ENCODE assay signal across 12 cellular contexts in the genomic region with DNA sequence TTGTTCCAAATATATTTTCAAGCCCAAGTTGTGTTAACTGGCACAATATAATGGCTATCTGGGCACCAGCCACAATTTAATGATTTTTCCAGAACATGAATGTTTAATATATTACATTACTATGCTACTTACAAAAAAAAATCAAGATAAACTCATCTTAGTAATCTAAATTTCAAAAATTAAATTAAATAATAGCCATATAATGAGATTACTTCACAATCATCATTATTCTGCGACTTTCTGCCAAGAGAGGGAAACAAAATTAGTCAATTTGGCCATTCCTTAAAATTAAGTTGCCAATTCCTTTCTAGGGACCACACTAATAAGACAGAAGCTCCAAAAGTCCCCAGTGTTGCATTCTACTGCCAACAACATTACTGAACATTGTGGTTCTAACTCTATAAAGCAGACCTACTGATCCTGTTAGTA. TPM values are rescaled to one million over a fixed set of nuclear protein-coding genes. Genes with fewer than 3 reads are reported as not detected.
DNase-seq lines count a peak whose midpoint lies in the region; ATAC-seq and TF ChIP-seq lines count a peak whose summit lies in the region.
"Had no signal": no experiment of that assay in that cellular context is flagged by ENCODE, and none has a peak within 500 bp of the region (broad histone marks: within the 10 kb centered on the region; RNA-seq: fewer than 3 reads in every experiment).

No MANE protein-coding gene starts in this region.

- no peak for DNase-seq in stimulated activated naive CD8-positive, alpha-beta T cell treated with anti-CD3 and anti-CD28 coated beads, Interleukin-15, Interleukin-2, amounts not matched to agents 100 U/mL and 50 U/mL, for 24 hours
- DNase-seq in activated naive CD8-positive, alpha-beta T cell treated with anti-CD3 and anti-CD28 coated beads, Interleukin-2, amount 10 ng/mL, durations not matched to agents 7 days and 5 days, result no peak
- no peak for DNase-seq in psoas muscle
- no peak for DNase-seq in NCI-H1436 (lab: John Stamatoyannopoulos, UW)
- DNase-seq in NCI-H226, result no peak
- DNase-seq: activated CD4-positive, alpha-beta T cell treated with anti-CD3 and anti-CD28 coated beads, Interleukin-2, amount 50 U/mL, for 48 hours; lower lobe of right lung; NCI-H1694; retina had no signal

- H3K27ac Mint-ChIP-seq in stimulated activated naive CD8-positive, alpha-beta T cell treated with anti-CD3 and anti-CD28 coated beads, Interleukin-15, Interleukin-2, amounts not matched to agents 100 ng/mL and 50 ng/mL, for 24 hours, result peak overlapping the region; percentile 43
- peak overlapping the region; percentile 25 for H3K27ac Mint-ChIP-seq in activated naive CD8-positive, alpha-beta T cell treated with anti-CD3 and anti-CD28 coated beads, Interleukin-2, amount 10 ng/mL, durations not matched to agents 7 days and 5 days

- H3K9me3 ChIP-seq in mesodermal cell (ENCODE audit: control insufficient read depth, low read length) (no peaks in the 10 kb centered on the region), psoas muscle (no peaks in the 10 kb centered on the region)
- H3K9me3 ChIP-seq: lower lobe of right lung, suprapubic skin had no signal

- H3K36me3 Mint-ChIP-seq in stimulated activated naive CD8-positive, alpha-beta T cell treated with anti-CD3 and anti-CD28 coated beads, Interleukin-15, Interleukin-2, amounts not matched to agents 100 ng/mL and 50 ng/mL, for 24 hours (ENCODE audit: low read depth), result peaks cover 20% of the 10 kb centered on the region
- peaks cover 25% of the 10 kb centered on the region for H3K36me3 Mint-ChIP-seq in activated naive CD8-positive, alpha-beta T cell treated with anti-CD3 and anti-CD28 coated beads, Interleukin-2, amount 10 ng/mL, durations not matched to agents 7 days and 5 days

- no peak for TF ChIP-seq CTCF in psoas muscle (IDR thresholded peaks at IDR 0.05)

- H3K27me3 Mint-ChIP-seq in stimulated activated naive CD8-positive, alpha-beta T cell treated with anti-CD3 and anti-CD28 coated beads, Interleukin-15, Interleukin-2, amounts not matched to agents 100 ng/mL and 50 ng/mL, for 24 hours, result no peaks in the 10 kb centered on the region
- no peaks in the 10 kb centered on the region for H3K27me3 Mint-ChIP-seq in activated naive CD8-positive, alpha-beta T cell treated with anti-CD3 and anti-CD28 coated beads, Interleukin-2, amount 10 ng/mL, durations not matched to agents 7 days and 5 days

- no peaks in the 10 kb centered on the region for H3K4me1 ChIP-seq in mesodermal cell (ENCODE audit: control insufficient read depth, insufficient read depth, low read length, poor library complexity, severe bottlenecking)
- peaks cover 11% of the 10 kb centered on the region for H3K4me1 ChIP-seq in psoas muscle
- H3K4me1 ChIP-seq: lower lobe of right lung had no signal

- intact Hi-C loops in psoas muscle (cut with DNase I), result no loop called here

- WGBS in mesodermal cell (ENCODE audit: insufficient coverage in 2 of 2), 2 experiments, result 100% methylated on average over 1 of the region's 1 CpG; no CpG with 5 or more reads in 1 of the 2 experiments
- WGBS in psoas muscle, 3 donors, result 75 to 93% (median 76%) methylated on average over 1 of the region's 1 CpG

- H3K4me1 Mint-ChIP-seq in stimulated activated naive CD8-positive, alpha-beta T cell treated with anti-CD3 and anti-CD28 coated beads, Interleukin-15, Interleukin-2, amounts not matched to agents 100 ng/mL and 50 ng/mL, for 24 hours (ENCODE audit: low read depth), result peaks cover 31% of the 10 kb centered on the region
- peaks cover 20% of the 10 kb centered on the region for H3K4me1 Mint-ChIP-seq in activated naive CD8-positive, alpha-beta T cell treated with anti-CD3 and anti-CD28 coated beads, Interleukin-2, amount 10 ng/mL, durations not matched to agents 7 days and 5 days

- H3K4me3 ChIP-seq in mesodermal cell (ENCODE audit: extremely low read depth, insufficient read depth, low read length, poor library complexity, severe bottlenecking) (no peak overlapping the region), psoas muscle (no peak overlapping the region)
- H3K4me3 ChIP-seq: lower lobe of right lung, suprapubic skin had no signal

- H3K27ac ChIP-seq in mesodermal cell (ENCODE audit: low read depth, low read length, severe bottlenecking), result peak overlapping the region; percentile 30
- H3K27ac ChIP-seq in psoas muscle, result no peak overlapping the region
- H3K27ac ChIP-seq: lower lobe of right lung, suprapubic skin had no signal

- H3K4me3 Mint-ChIP-seq in stimulated activated naive CD8-positive, alpha-beta T cell treated with anti-CD3 and anti-CD28 coated beads, Interleukin-15, Interleukin-2, amounts not matched to agents 100 ng/mL and 50 ng/mL, for 24 hours, result peak overlapping the region; percentile 1
- no peak overlapping the region for H3K4me3 Mint-ChIP-seq in activated naive CD8-positive, alpha-beta T cell treated with anti-CD3 and anti-CD28 coated beads, Interleukin-2, amount 10 ng/mL, durations not matched to agents 7 days and 5 days

- no peaks in the 10 kb centered on the region for H3K9me3 Mint-ChIP-seq in stimulated activated naive CD8-positive, alpha-beta T cell treated with anti-CD3 and anti-CD28 coated beads, Interleukin-15, Interleukin-2, amounts not matched to agents 100 ng/mL and 50 ng/mL, for 24 hours
- no peaks in the 10 kb centered on the region for H3K9me3 Mint-ChIP-seq in activated naive CD8-positive, alpha-beta T cell treated with anti-CD3 and anti-CD28 coated beads, Interleukin-2, amount 10 ng/mL, durations not matched to agents 7 days and 5 days

- H3K36me3 ChIP-seq in mesodermal cell (ENCODE audit: control insufficient read depth, insufficient read depth, low read length) (peaks cover 4% of the 10 kb centered on the region), psoas muscle (ENCODE audit: insufficient read depth in 1 of 2, low read depth in 1 of 2) (peaks cover 0 to 29% of the 10 kb centered on the region in 2 donors)

- no peaks in the 10 kb centered on the region for H3K27me3 ChIP-seq in psoas muscle (ENCODE audit: insufficient read depth in 3 of 3, low read length in 2 of 3)
- H3K27me3 ChIP-seq: suprapubic skin had no signal

- POLR2A ChIA-PET in activated naive CD8-positive, alpha-beta T cell treated with anti-CD3 and anti-CD28 coated beads, Interleukin-2, amount 10 ng/mL, durations not matched to agents 7 days and 5 days (lab: Charles Lee), result no interaction called here

- ATAC-seq in stimulated activated naive CD8-positive, alpha-beta T cell treated with anti-CD3 and anti-CD28 coated beads, Interleukin-15, Interleukin-2, amounts not matched to agents 100 U/mL and 50 U/mL, for 24 hours, result no peak
- ATAC-seq in activated naive CD8-positive, alpha-beta T cell treated with anti-CD3 and anti-CD28 coated beads, Interleukin-2, amount 10 ng/mL, durations not matched to agents 7 days and 5 days (ENCODE audit: low read depth), result no peak
- ATAC-seq in psoas muscle, result no peak
- ATAC-seq: lower lobe of right lung had no signal

RNA-seq across cellular contexts. Expression of a gene that starts 7.5 kb away (rescaled TPM):
- 10 to 100 TPM; 15.4 to 16.9 TPM for total RNA-seq in activated naive CD8-positive, alpha-beta T cell treated with anti-CD3 and anti-CD28 coated beads, Interleukin-2, amount 10 ng/mL, durations not matched to agents 7 days and 5 days
- polyA plus RNA-seq in mesodermal cell (2013, experiment 1 of 2), result 9.6 TPM
- 11.7 TPM for polyA plus RNA-seq in mesodermal cell (2013, experiment 2 of 2)
- total RNA-seq in psoas muscle, result 1 to 10 TPM; 7.6 to 8.8 (median 8.3) TPM
- 1 to 10 TPM; 3.0 to 3.6 (median 3.4) TPM for polyA plus RNA-seq in psoas muscle

RNA-seq across cellular contexts. Expression of a gene that starts 15.5 kb away (rescaled TPM):
- total RNA-seq in activated naive CD8-positive, alpha-beta T cell treated with anti-CD3 and anti-CD28 coated beads, Interleukin-2, amount 10 ng/mL, durations not matched to agents 7 days and 5 days, result 10 to 100 TPM; 26.3 to 28.5 TPM
- polyA plus RNA-seq in mesodermal cell (2013, experiment 1 of 2), result 42.8 TPM
- polyA plus RNA-seq in mesodermal cell (2013, experiment 2 of 2), result 38.4 TPM
- 10 to 100 TPM; 24.3 to 32.3 (median 25.6) TPM for total RNA-seq in psoas muscle
- polyA plus RNA-seq in psoas muscle, result 10 to 100 TPM in 2 of 3 donors, 1 to 10 TPM in 1; 7.9 to 23.5 (median 10.5) TPM
